ENCODE assay signal across 2 cellular contexts in genomic region chr4:87293889-87294288, GRCh38. TPM values are rescaled to one million over a fixed set of nuclear protein-coding genes. Genes with fewer than 3 reads are reported as not detected.
"Had no signal": no experiment of that assay in that cellular context is flagged by ENCODE, and none has a peak within 500 bp of the region (broad histone marks: within the 10 kb centered on the region; RNA-seq: fewer than 3 reads in every experiment).

No MANE protein-coding gene starts in this region.

RNA-seq across cellular contexts. Expression of gene HSD17B13, which starts 28.8 kb away (rescaled TPM):
- total RNA-seq: LHCN-M2, MCF 10A had no signal
